In the genomic region with DNA sequence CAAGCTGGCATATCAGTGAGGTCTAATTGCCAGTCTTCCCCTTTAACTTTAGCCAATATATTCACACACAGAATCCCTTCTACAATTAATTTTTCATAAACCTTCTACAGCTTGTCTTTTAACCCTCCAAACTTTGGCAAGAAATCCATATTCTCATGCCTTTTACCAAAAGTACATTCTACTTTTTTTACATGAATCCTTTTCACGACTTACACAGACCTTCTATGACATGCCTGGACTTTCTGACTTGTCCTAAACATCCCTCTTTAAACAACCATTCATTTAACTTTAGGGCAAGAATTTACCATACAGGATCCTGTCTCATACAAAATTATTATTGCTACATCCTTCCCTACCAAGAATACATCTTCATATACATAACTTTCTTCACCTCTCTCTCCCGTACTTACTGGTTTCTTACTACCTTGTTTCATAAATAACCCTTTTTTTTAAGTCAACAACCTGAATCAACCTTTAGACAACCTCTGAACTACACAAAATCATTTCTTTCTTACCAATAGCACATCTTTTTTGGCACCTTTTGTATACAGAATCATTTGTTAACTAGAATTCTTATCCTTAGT, we compare ENCODE assay signal across 27 cellular contexts. TPM values are rescaled to one million over a fixed set of nuclear protein-coding genes. Genes with fewer than 3 reads are reported as not detected.
DNase-seq lines count a peak whose midpoint lies in the region; ATAC-seq, FAIRE-seq and TF ChIP-seq lines count a peak whose summit lies in the region.
"Had no signal": no experiment of that assay in that cellular context is flagged by ENCODE, and none has a peak within 500 bp of the region (broad histone marks: within the 10 kb centered on the region; RNA-seq: fewer than 3 reads in every experiment).

No MANE protein-coding gene starts in this region.

- H3K27ac ChIP-seq in HepG2 (ENCODE audit: extremely low read length, insufficient read depth, low read length) (no peak overlapping the region), right lobe of liver (no peak overlapping the region), endodermal cell (ENCODE audit: low read depth, low read length) (no peak overlapping the region)
- H3K27ac ChIP-seq: esophagus squamous epithelium, spleen, transverse colon had no signal

- H3K27ac Mint-ChIP-seq in endodermal cell: no peak overlapping the region
- H3K27ac Mint-ChIP-seq: activated naive CD4-positive, alpha-beta T cell treated with anti-CD3 and anti-CD28 coated beads, Interleukin-2, amount 10 ng/mL, durations not matched to agents 7 days and 5 days; CD8-positive, alpha-beta T cell; immature natural killer cell; stimulated activated naive CD8-positive, alpha-beta T cell treated with anti-CD3 and anti-CD28 coated beads, Interleukin-15, amount 100 ng/mL, for 72 hours had no signal

- no peak for FAIRE-seq in HepG2 (lab: Jason Lieb, UNC)
- FAIRE-seq: astrocyte had no signal

- TF ChIP-seq EP300 in HepG2 (IDR thresholded peaks at IDR 0.05; ENCODE audit: low read depth in 2 of 2, low read length in 2 of 2) (no peak), HepG2 (CRISPR knock-in tag; IDR thresholded peaks at IDR 0.05; ENCODE audit: borderline replicate concordance) (no peak)

- no peaks in the 10 kb centered on the region for H3K4me1 Mint-ChIP-seq in endodermal cell
- H3K4me1 Mint-ChIP-seq: activated naive CD4-positive, alpha-beta T cell treated with anti-CD3 and anti-CD28 coated beads, Interleukin-2, amount 10 ng/mL, durations not matched to agents 7 days and 5 days; immature natural killer cell had no signal

- TF ChIP-seq POLR2A in HepG2 (IDR thresholded peaks at IDR 0.05; ENCODE audit: insufficient read depth in 1 of 2, low read depth in 2 of 2, low read length in 2 of 2): no peak
- TF ChIP-seq POLR2A in right lobe of liver (IDR thresholded peaks at IDR 0.05): no peak

- no peak overlapping the region for H3K9ac ChIP-seq in HepG2 (ENCODE audit: insufficient read depth, low read depth, low read length)
- no peak overlapping the region for H3K9ac ChIP-seq in endodermal cell (ENCODE audit: extremely low read depth, low read length, poor library complexity, severe bottlenecking)

- no peaks in the 10 kb centered on the region for H4K20me1 ChIP-seq in HepG2 (ENCODE audit: insufficient read depth, low read length)

- peaks cover 100% of the 10 kb centered on the region for H3K9me3 Mint-ChIP-seq in endodermal cell

- peaks cover 92% of the 10 kb centered on the region for H3K9me3 ChIP-seq in HepG2 (ENCODE audit: low read length)
- peaks cover 0 to 75% (median 27%) of the 10 kb centered on the region in 4 donors for H3K9me3 ChIP-seq in right lobe of liver
- peaks cover 100% of the 10 kb centered on the region for H3K9me3 ChIP-seq in endodermal cell (ENCODE audit: control insufficient read depth, low read length)

- H3K4me2 ChIP-seq in HepG2 (ENCODE audit: low read depth, low read length): no peak overlapping the region

- CTCF ChIA-PET in HepG2 (lab: Yijun Ruan, JAX; ENCODE audit: low intra/inter-chr PET ratio, low total read pairs): no interaction called here

- peaks cover 100% of the 10 kb centered on the region for H3K36me3 Mint-ChIP-seq in endodermal cell (ENCODE audit: low read depth)

- peaks cover 21 to 69% of the 10 kb centered on the region in 2 experiments; a peak in 4 of 5 replicates for H3K36me3 ChIP-seq in HepG2 (replicated peaks in 1 of 2; ENCODE audit: control insufficient read depth in 1 of 2, insufficient read depth in 2 of 2, low read length in 2 of 2)
- H3K36me3 ChIP-seq in right lobe of liver: peaks cover 0 to 58% (median 13%) of the 10 kb centered on the region in 4 donors
- peaks cover 98% of the 10 kb centered on the region for H3K36me3 ChIP-seq in endodermal cell (ENCODE audit: control insufficient read depth, insufficient read depth, low read length)

- no peaks in the 10 kb centered on the region for H3K4me1 ChIP-seq in HepG2 (ENCODE audit: insufficient read depth, low read length)
- H3K4me1 ChIP-seq in right lobe of liver: no peaks in the 10 kb centered on the region
- no peaks in the 10 kb centered on the region for H3K4me1 ChIP-seq in endodermal cell (ENCODE audit: control insufficient read depth, insufficient read depth, low read length)
- H3K4me1 ChIP-seq: esophagus squamous epithelium, spleen, transverse colon had no signal

- H3K4me3 ChIP-seq in HepG2 (replicated peaks in 1 of 3; ENCODE audit: insufficient read depth in 1 of 3, low read depth in 2 of 3, low read length in 3 of 3) (no peak overlapping the region), right lobe of liver (no peak overlapping the region), endodermal cell (ENCODE audit: low read length) (peak overlapping the region; percentile 66)
- H3K4me3 ChIP-seq: esophagus squamous epithelium, transverse colon had no signal

- no peak for DNase-seq in HepG2 (ENCODE audit: low spot score)
- DNase-seq in right lobe of liver: no peak
- peak; percentile 29 for DNase-seq in MV-4-11 (lab: John Stamatoyannopoulos, UW)
- no peak for DNase-seq in endodermal cell
- DNase-seq in GM20000 (ENCODE audit: low spot score): no peak
- DNase-seq in iPS-NIHi11 (ENCODE audit: low spot score): no peak
- no peak for DNase-seq in NCI-H1092 treated with DMSO at 0.1 percent for 48 hours (lab: John Stamatoyannopoulos, UW)
- DNase-seq: activated CD8-positive, alpha-beta memory T cell treated with anti-CD3 and anti-CD28 coated beads for 24 hours; activated naive CD4-positive, alpha-beta T cell treated with anti-CD3 and anti-CD28 coated beads, Interleukin-2, amount 10 ng/mL, durations not matched to agents 7 days and 5 days; activated T-cell treated with anti-CD3 and anti-CD28 coated beads, Interleukin-2, amount 50 U/mL, for 48 hours; CD8-positive, alpha-beta T cell; effector CD8-positive, alpha-beta T cell; esophagus squamous epithelium; HCEC 1CT; immature natural killer cell; MM.1S; NCI-H1694 treated with DMSO at 0.1 percent for 48 hours; NCI-H446 treated with DMSO at 0.1 percent for 48 hours; retina; spleen; stimulated activated CD4-positive, alpha-beta T cell treated with anti-CD3 and anti-CD28 coated beads, Interleukin-4, amount 100 ng/mL, for 4 hours; stimulated activated naive CD8-positive, alpha-beta T cell treated with anti-CD3 and anti-CD28 coated beads, Interleukin-15, amount 100 ng/mL, for 72 hours; transverse colon had no signal

- H3K4me3 Mint-ChIP-seq in endodermal cell: no peak overlapping the region
- H3K4me3 Mint-ChIP-seq: activated naive CD4-positive, alpha-beta T cell treated with anti-CD3 and anti-CD28 coated beads, Interleukin-2, amount 10 ng/mL, durations not matched to agents 7 days and 5 days; CD8-positive, alpha-beta T cell; immature natural killer cell; stimulated activated naive CD8-positive, alpha-beta T cell treated with anti-CD3 and anti-CD28 coated beads, Interleukin-15, amount 100 ng/mL, for 72 hours had no signal

- H3K27me3 ChIP-seq in HepG2 (ENCODE audit: control insufficient read depth in 1 of 2, insufficient read depth in 2 of 2, low read length in 2 of 2) (no peaks in the 10 kb centered on the region), right lobe of liver (no peaks in the 10 kb centered on the region), endodermal cell (ENCODE audit: control insufficient read depth, insufficient read depth, low read length, poor library complexity, severe bottlenecking) (no peaks in the 10 kb centered on the region)
- H3K27me3 ChIP-seq: esophagus squamous epithelium, spleen, transverse colon had no signal

- no peak for TF ChIP-seq RAD21 in HepG2 (CRISPR knock-in tag; IDR thresholded peaks at IDR 0.05)

- no peaks in the 10 kb centered on the region for H3K79me2 ChIP-seq in HepG2 (ENCODE audit: insufficient read depth, low read length)

- intact Hi-C loops in HepG2 (cut with micrococcal nuclease; ENCODE audit: unreplicated experiment) (no loop called here), right lobe of liver (cut with DNase I) (no loop called here)

- ATAC-seq in HepG2 (no peak), right lobe of liver (no peak), HG02885 (IDR thresholded peaks at IDR 0.05; ENCODE audit: poor library complexity, unreplicated experiment) (no peak)
- ATAC-seq: activated CD4-positive, CD25-positive, alpha-beta regulatory T cell treated with anti-CD3 and anti-CD28 coated beads, Interleukin-2, amount 50 U/mL, for 24 hours; CD8-positive, alpha-beta T cell; Right ventricle myocardium inferior; stimulated activated naive CD8-positive, alpha-beta T cell treated with anti-CD3 and anti-CD28 coated beads, Interleukin-15, amount 100 ng/mL, for 72 hours had no signal

- H2AFZ ChIP-seq in HepG2 (ENCODE audit: low read length): no peak overlapping the region

- in situ Hi-C loops in HepG2 (cut with HindIII; ENCODE audit: extremely low pct_ligation_motif_present, low pct_unique_long_range_greater_than_20kb): no loop called here

- POLR2A ChIA-PET in HepG2 (lab: Yijun Ruan, JAX): no interaction called here

- WGBS in HepG2 (ENCODE audit: low lambda C conversion rate): 99% methylated on average over 2 of the region's 2 CpGs
- WGBS in right lobe of liver (ENCODE audit: insufficient coverage, low coverage, low lambda C conversion rate, missing lambda C conversion rate): 100% methylated on average over 2 of the region's 2 CpGs
- 92 to 100% methylated on average over 2 of the region's 2 CpGs for WGBS in endodermal cell (ENCODE audit: insufficient coverage in 1 of 2, insufficient read length in 1 of 2), 2 experiments

- H3K27me3 Mint-ChIP-seq in endodermal cell (ENCODE audit: insufficient read depth): no peaks in the 10 kb centered on the region
- H3K27me3 Mint-ChIP-seq: activated naive CD4-positive, alpha-beta T cell treated with anti-CD3 and anti-CD28 coated beads, Interleukin-2, amount 10 ng/mL, durations not matched to agents 7 days and 5 days; stimulated activated naive CD8-positive, alpha-beta T cell treated with anti-CD3 and anti-CD28 coated beads, Interleukin-15, amount 100 ng/mL, for 72 hours had no signal

- TF ChIP-seq CTCF in HepG2 (CRISPR knock-in tag; IDR thresholded peaks at IDR 0.05) (no peak), right lobe of liver (IDR thresholded peaks at IDR 0.05) (no peak), endodermal cell (conservative IDR thresholded peaks at IDR 0.05) (no peak), GM20000 (IDR thresholded peaks at IDR 0.05; ENCODE audit: extremely low read depth, missing control alignments) (no peak)

- BruUV-seq in HepG2 (replicated peaks; lab: Mats Ljungman, UMichigan): no TSS peak

RNA-seq across cellular contexts. Expression of gene ZNF544, which starts 23.5 kb away (rescaled TPM):
- total RNA-seq in HepG2 (2016; rRNA removed; fragmentation: Illumina TruSeq; extraction: Trizol): 15.6 and 17.0 TPM in 2 replicates
- total RNA-seq in HepG2 (2016; cell fraction: cytosol; rRNA removed; fragmentation: Illumina TruSeq; extraction: Trizol; ENCODE audit: low read depth): 9.2 and 13.6 TPM in 2 replicates
- 17.3 and 19.7 TPM in 2 replicates for total RNA-seq in HepG2 (2016; cell fraction: insoluble cytoplasmic fraction; rRNA removed; fragmentation: Illumina TruSeq; extraction: Trizol)
- 21.1 and 22.3 TPM in 2 replicates for total RNA-seq in HepG2 (2016; cell fraction: membrane; rRNA removed; fragmentation: Illumina TruSeq; extraction: Trizol)
- 13.5 and 14.8 TPM in 2 replicates for total RNA-seq in HepG2 (2016; cell fraction: nucleus; rRNA removed; fragmentation: Illumina TruSeq; extraction: Trizol)
- 13.1 and 14.7 TPM in 2 replicates for polyA plus RNA-seq in HepG2 (2011; rRNA removed)
- 13.6 and 13.7 TPM in 2 replicates for polyA plus RNA-seq in HepG2 (2011; cell fraction: cytosol; rRNA removed)
- 12.5 and 16.5 TPM in 2 replicates for polyA plus RNA-seq in HepG2 (2011; cell fraction: nucleus; rRNA removed)
- 7.2 and 8.7 TPM in 2 replicates for polyA plus RNA-seq in HepG2 (2012)
- 10.1 and 14.1 TPM in 2 replicates for polyA plus RNA-seq in HepG2 (2016; cell fraction: cytosol; fragmentation: Illumina TruSeq; extraction: Trizol; ENCODE audit: low read depth)
- polyA plus RNA-seq in HepG2 (2016; cell fraction: insoluble cytoplasmic fraction; fragmentation: Illumina TruSeq; extraction: Trizol; ENCODE audit: low read depth): 15.7 and 16.9 TPM in 2 replicates
- polyA plus RNA-seq in HepG2 (2016; cell fraction: membrane; fragmentation: Illumina TruSeq; extraction: Trizol; ENCODE audit: low read depth): 9.4 and 15.6 TPM in 2 replicates
- 11.7 and 14.4 TPM in 2 replicates for polyA plus RNA-seq in HepG2 (2016; cell fraction: nucleus; fragmentation: Illumina TruSeq; extraction: Trizol; ENCODE audit: insufficient read depth, low read depth)
- 15.6 and 69.8 TPM in 2 replicates for polyA minus RNA-seq in HepG2 (2011; rRNA and poly(A)+ RNA removed; ENCODE audit: low replicate concordance)
- 7.8 and 10.6 TPM in 2 replicates for polyA minus RNA-seq in HepG2 (2011; cell fraction: cytosol; rRNA and poly(A)+ RNA removed)
- polyA minus RNA-seq in HepG2 (2011; cell fraction: nucleus; rRNA and poly(A)+ RNA removed): 28.8 and 29.2 TPM in 2 replicates
- total RNA-seq in right lobe of liver: 10 to 100 TPM in 3 of 6 experiments, 1 to 10 TPM in 3; 6.1 to 16.5 (median 10.7) TPM
- 10 to 100 TPM; 65.7 to 80.2 TPM for total RNA-seq in endodermal cell
- polyA plus RNA-seq in endodermal cell (2013, experiment 1 of 2): 47.7 TPM
- 38.1 TPM for polyA plus RNA-seq in endodermal cell (2013, experiment 2 of 2)

RNA-seq across cellular contexts. Expression of gene ZNF8, which starts 26.6 kb away (rescaled TPM):
- total RNA-seq in HepG2 (2016; rRNA removed; fragmentation: Illumina TruSeq; extraction: Trizol) (3.3 and 3.7 TPM in 2 replicates), right lobe of liver (1 to 10 TPM; 1.0 to 2.3 (median 1.6) TPM), endodermal cell (10 to 100 TPM; 14.4 to 16.1 TPM)
- 0.71 and 0.79 TPM in 2 replicates for total RNA-seq in HepG2 (2016; cell fraction: cytosol; rRNA removed; fragmentation: Illumina TruSeq; extraction: Trizol; ENCODE audit: low read depth)
- total RNA-seq in HepG2 (2016; cell fraction: insoluble cytoplasmic fraction; rRNA removed; fragmentation: Illumina TruSeq; extraction: Trizol): 3.4 TPM in 2 replicates
- total RNA-seq in HepG2 (2016; cell fraction: membrane; rRNA removed; fragmentation: Illumina TruSeq; extraction: Trizol): 2.0 and 2.4 TPM in 2 replicates
- 3.9 and 4.3 TPM in 2 replicates for total RNA-seq in HepG2 (2016; cell fraction: nucleus; rRNA removed; fragmentation: Illumina TruSeq; extraction: Trizol)
- 3.0 and 3.1 TPM in 2 replicates for polyA plus RNA-seq in HepG2 (2011; rRNA removed)
- polyA plus RNA-seq in HepG2 (2011; cell fraction: cytosol; rRNA removed): 1.5 and 1.8 TPM in 2 replicates
- polyA plus RNA-seq in HepG2 (2011; cell fraction: nucleus; rRNA removed): 6.2 and 6.6 TPM in 2 replicates
- polyA plus RNA-seq in HepG2 (2012): 1.3 and 1.6 TPM in 2 replicates
- 0.17 and 0.19 TPM in 2 replicates for polyA plus RNA-seq in HepG2 (2016; cell fraction: cytosol; fragmentation: Illumina TruSeq; extraction: Trizol; ENCODE audit: low read depth)
- 1.3 and 1.5 TPM in 2 replicates for polyA plus RNA-seq in HepG2 (2016; cell fraction: insoluble cytoplasmic fraction; fragmentation: Illumina TruSeq; extraction: Trizol; ENCODE audit: low read depth)
- 0.41 and 0.56 TPM in 2 replicates for polyA plus RNA-seq in HepG2 (2016; cell fraction: membrane; fragmentation: Illumina TruSeq; extraction: Trizol; ENCODE audit: low read depth)
- polyA plus RNA-seq in HepG2 (2016; cell fraction: nucleus; fragmentation: Illumina TruSeq; extraction: Trizol; ENCODE audit: insufficient read depth, low read depth): 5.9 and 6.4 TPM in 2 replicates
- 8.3 and 10.4 TPM in 2 replicates for polyA minus RNA-seq in HepG2 (2011; rRNA and poly(A)+ RNA removed; ENCODE audit: low replicate concordance)
- polyA minus RNA-seq in HepG2 (2011; cell fraction: cytosol; rRNA and poly(A)+ RNA removed): 4.0 and 4.8 TPM in 2 replicates
- 6.6 and 6.8 TPM in 2 replicates for polyA minus RNA-seq in HepG2 (2011; cell fraction: nucleus; rRNA and poly(A)+ RNA removed)
- polyA plus RNA-seq in endodermal cell (2013, experiment 1 of 2): 7.5 TPM
- polyA plus RNA-seq in endodermal cell (2013, experiment 2 of 2): 8.4 TPM

RNA-seq across cellular contexts. Expression of gene ERVK3-1, which starts 53.0 kb away (rescaled TPM):
- total RNA-seq in HepG2 (2016; rRNA removed; fragmentation: Illumina TruSeq; extraction: Trizol): 38.7 and 39.5 TPM in 2 replicates
- total RNA-seq in HepG2 (2016; cell fraction: cytosol; rRNA removed; fragmentation: Illumina TruSeq; extraction: Trizol; ENCODE audit: low read depth): 10.6 and 10.8 TPM in 2 replicates
- 41.5 and 44.3 TPM in 2 replicates for total RNA-seq in HepG2 (2016; cell fraction: insoluble cytoplasmic fraction; rRNA removed; fragmentation: Illumina TruSeq; extraction: Trizol)
- 15.6 and 18.0 TPM in 2 replicates for total RNA-seq in HepG2 (2016; cell fraction: membrane; rRNA removed; fragmentation: Illumina TruSeq; extraction: Trizol)
- total RNA-seq in HepG2 (2016; cell fraction: nucleus; rRNA removed; fragmentation: Illumina TruSeq; extraction: Trizol): 51.9 and 53.4 TPM in 2 replicates
- 28.5 and 31.5 TPM in 2 replicates for polyA plus RNA-seq in HepG2 (2011; rRNA removed)
- 15.3 and 19.4 TPM in 2 replicates for polyA plus RNA-seq in HepG2 (2011; cell fraction: cytosol; rRNA removed)
- 62.5 and 78.5 TPM in 2 replicates for polyA plus RNA-seq in HepG2 (2011; cell fraction: nucleus; rRNA removed)
- polyA plus RNA-seq in HepG2 (2012): 27.8 and 28.4 TPM in 2 replicates
- 7.8 and 11.0 TPM in 2 replicates for polyA plus RNA-seq in HepG2 (2016; cell fraction: cytosol; fragmentation: Illumina TruSeq; extraction: Trizol; ENCODE audit: low read depth)
- 45.4 and 56.5 TPM in 2 replicates for polyA plus RNA-seq in HepG2 (2016; cell fraction: insoluble cytoplasmic fraction; fragmentation: Illumina TruSeq; extraction: Trizol; ENCODE audit: low read depth)
- polyA plus RNA-seq in HepG2 (2016; cell fraction: membrane; fragmentation: Illumina TruSeq; extraction: Trizol; ENCODE audit: low read depth): 14.2 and 16.8 TPM in 2 replicates
- polyA plus RNA-seq in HepG2 (2016; cell fraction: nucleus; fragmentation: Illumina TruSeq; extraction: Trizol; ENCODE audit: insufficient read depth, low read depth): 103 and 124 TPM in 2 replicates
- polyA minus RNA-seq in HepG2 (2011; rRNA and poly(A)+ RNA removed; ENCODE audit: low replicate concordance): 14.6 and 39.2 TPM in 2 replicates
- 2.7 and 5.5 TPM in 2 replicates for polyA minus RNA-seq in HepG2 (2011; cell fraction: cytosol; rRNA and poly(A)+ RNA removed)
- polyA minus RNA-seq in HepG2 (2011; cell fraction: nucleus; rRNA and poly(A)+ RNA removed): 73.4 and 89.9 TPM in 2 replicates
- 10 to 100 TPM; 12.4 to 44.7 (median 15.8) TPM for total RNA-seq in right lobe of liver
- 10 to 100 TPM; 27.5 to 28.0 TPM for total RNA-seq in endodermal cell
- polyA plus RNA-seq in endodermal cell (2013, experiment 1 of 2): 35.3 TPM
- polyA plus RNA-seq in endodermal cell (2013, experiment 2 of 2): 36.1 TPM
